In the genomic region with DNA sequence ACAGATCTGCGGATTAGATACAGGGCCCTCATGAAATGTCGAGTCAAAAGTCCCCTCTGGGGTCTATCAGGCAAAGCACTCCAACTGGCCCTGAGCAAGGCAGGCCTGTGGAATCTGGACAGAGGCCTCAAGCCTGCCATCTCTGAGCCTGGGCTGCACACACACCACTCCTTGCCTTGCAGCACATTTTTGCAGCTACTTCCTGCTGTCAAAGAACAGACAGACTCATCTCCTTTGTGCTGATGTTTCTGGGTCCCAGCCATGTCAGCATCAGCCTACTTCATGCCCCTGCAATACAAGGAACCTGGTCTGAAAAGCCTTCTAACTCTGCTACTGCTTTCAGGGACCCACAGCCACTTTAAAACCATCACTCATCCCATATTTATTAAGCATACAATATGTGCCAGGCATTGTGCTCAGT, we compare ENCODE assay signal across 1 cellular context.
TF ChIP-seq lines count a peak whose summit lies in the region.

No MANE protein-coding gene starts in this region.

TF ChIP-seq in SK-N-SH, 30 proteins besides CTCF, POLR2A, EP300 and RAD21 (continued from another document):
- no peak for TF ChIP-seq FOSL2 (IDR thresholded peaks at IDR 0.05; ENCODE audit: borderline replicate concordance, low read depth)
- TF ChIP-seq MEF2A (IDR thresholded peaks at IDR 0.05; ENCODE audit: borderline replicate concordance, low read depth): no peak
- TF ChIP-seq SIN3A (IDR thresholded peaks at IDR 0.05; ENCODE audit: borderline replicate concordance, low read depth, low read length): no peak
- TF ChIP-seq, protein P1, sequence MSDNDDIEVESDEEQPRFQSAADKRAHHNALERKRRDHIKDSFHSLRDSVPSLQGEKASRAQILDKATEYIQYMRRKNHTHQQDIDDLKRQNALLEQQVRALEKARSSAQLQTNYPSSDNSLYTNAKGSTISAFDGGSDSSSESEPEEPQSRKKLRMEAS (IDR thresholded peaks at IDR 0.05; ENCODE audit: low read depth): no peak
- no peak for TF ChIP-seq NFIC (IDR thresholded peaks at IDR 0.05; ENCODE audit: borderline replicate concordance)
- TF ChIP-seq YY1 (IDR thresholded peaks at IDR 0.05; ENCODE audit: low read depth): no peak
- no peak for TF ChIP-seq RFX5 (IDR thresholded peaks at IDR 0.05; ENCODE audit: low read length)
- TF ChIP-seq CHD2 (IDR thresholded peaks at IDR 0.05; ENCODE audit: low read length, partially characterized antibody): no peak
